Comparison of ENCODE assay signal across 22 cellular contexts in the genomic region with DNA sequence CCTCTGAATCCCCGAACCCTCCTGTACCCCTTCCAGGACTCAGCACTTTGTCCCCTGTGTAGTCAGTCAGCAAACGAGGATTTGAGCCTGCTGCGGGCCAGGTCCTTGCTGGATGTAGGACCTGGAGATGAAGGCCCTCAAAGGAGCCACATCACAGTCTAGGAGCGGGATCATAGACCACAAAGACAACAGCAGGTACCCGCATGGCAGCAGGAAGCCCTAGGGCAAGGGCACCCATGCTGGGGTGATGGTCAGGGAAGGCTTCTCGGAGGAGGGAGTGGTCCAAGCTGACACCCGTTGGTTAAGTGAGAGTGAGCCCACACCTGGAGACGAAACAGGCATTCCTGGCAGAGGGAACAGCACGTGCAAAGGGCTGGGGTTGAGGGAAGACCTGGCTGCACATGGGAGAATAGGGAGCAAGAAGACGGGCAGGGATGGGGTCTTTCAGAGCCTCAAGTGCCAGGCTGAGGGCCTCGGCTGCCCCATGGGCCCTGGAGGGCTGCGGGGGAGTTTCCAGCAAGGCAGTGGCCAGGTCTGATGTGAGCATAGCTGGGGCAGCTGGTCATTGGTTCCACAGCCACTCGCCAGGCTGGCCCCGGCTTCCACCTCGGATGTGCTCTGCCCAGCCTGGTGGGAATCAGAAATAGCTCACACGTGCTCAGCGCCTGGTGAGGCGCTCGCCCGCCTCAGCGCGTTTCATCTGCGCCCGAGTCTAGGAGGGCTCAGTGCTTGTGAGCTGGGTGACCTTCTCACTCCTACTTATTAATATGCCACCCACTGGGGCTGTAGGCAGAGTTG. TPM values are rescaled to one million over a fixed set of nuclear protein-coding genes. Genes with fewer than 3 reads are reported as not detected.
A peak's percentile ranks its signal among the peaks of the same experiment; 100 is the strongest.
DNase-seq lines count a peak whose midpoint lies in the region; ATAC-seq and TF ChIP-seq lines count a peak whose summit lies in the region.
"Had no signal": no experiment of that assay in that cellular context is flagged by ENCODE, and none has a peak within 500 bp of the region (broad histone marks: within the 10 kb centered on the region; RNA-seq: fewer than 3 reads in every experiment).

No MANE protein-coding gene starts in this region.

- TF ChIP-seq CTCF in RWPE2 (IDR thresholded peaks at IDR 0.05; ENCODE audit: poor library complexity, severe bottlenecking) (no peak), glutamatergic neuron (IDR thresholded peaks at IDR 0.05; ENCODE audit: partially characterized antibody, unreplicated experiment) (no peak), GM13977 (IDR thresholded peaks at IDR 0.05; ENCODE audit: extremely low read depth, insufficient read depth, missing control alignments) (no peak)

- no peak overlapping the region for H3K4me3 Mint-ChIP-seq in glutamatergic neuron (ENCODE audit: unreplicated experiment)
- H3K4me3 Mint-ChIP-seq: CD4-positive, alpha-beta T cell; IgD-negative memory B cell had no signal

- no peak overlapping the region for H3K27ac Mint-ChIP-seq in glutamatergic neuron (ENCODE audit: unreplicated experiment)
- H3K27ac Mint-ChIP-seq: CD4-positive, alpha-beta T cell; IgD-negative memory B cell had no signal

- H3K4me1 Mint-ChIP-seq in glutamatergic neuron (ENCODE audit: low read depth, unreplicated experiment): peaks cover 1% of the 10 kb centered on the region
- H3K4me1 Mint-ChIP-seq: IgD-negative memory B cell had no signal

- no peak for ATAC-seq in RWPE2 (ENCODE audit: low read depth)
- ATAC-seq in GM21737 (IDR thresholded peaks at IDR 0.05; ENCODE audit: unreplicated experiment): no peak

- intact Hi-C loops in posterior vena cava (cut with DNase I): no loop called here

- peaks cover 15% of the 10 kb centered on the region for H3K36me3 Mint-ChIP-seq in glutamatergic neuron (ENCODE audit: unreplicated experiment)
- H3K36me3 Mint-ChIP-seq: IgD-negative memory B cell had no signal

- H3K27me3 ChIP-seq in H7 (ENCODE audit: control insufficient read depth, insufficient read depth, low read length): no peaks in the 10 kb centered on the region
- H3K27me3 ChIP-seq in RWPE2 (ENCODE audit: insufficient read depth, poor library complexity, severe bottlenecking): no peaks in the 10 kb centered on the region

- DNase-seq in H7: peak; percentile 32
- peak; percentile 78 for DNase-seq in RWPE2 (ENCODE audit: low spot score)
- DNase-seq in glutamatergic neuron: peak; percentile 13
- peak; percentile 68 for DNase-seq in posterior vena cava (ENCODE audit: low spot score)
- no peak for DNase-seq in GM13977 (ENCODE audit: low spot score)
- DNase-seq in HPDE6-E6E7 (ENCODE audit: extremely low spot score): no peak
- DNase-seq: Caco-2; CD4-positive, alpha-beta T cell; DMS 273 treated with DMSO at 0.1 percent for 48 hours; DMS79 treated with DMSO at 0.1 percent for 48 hours; HCEC 1CT; NCI-H1105; NCI-H146; NCI-H2029 treated with DMSO at 0.1 percent for 48 hours; NCI-H226; NCI-H510A treated with DMSO at 0.1 percent for 48 hours; NCI-H774; OCI-M1; SHP77; SW 1271 had no signal

- H3K4me3 ChIP-seq in H7 (ENCODE audit: insufficient read depth, low read depth, low read length): no peak overlapping the region
- H3K4me3 ChIP-seq in RWPE2 (ENCODE audit: severe bottlenecking): no peak overlapping the region

- H3K27me3 Mint-ChIP-seq in glutamatergic neuron (ENCODE audit: unreplicated experiment): peaks cover 11% of the 10 kb centered on the region

- peaks cover 10% of the 10 kb centered on the region for H3K9me3 ChIP-seq in RWPE2 (ENCODE audit: severe bottlenecking)

- H3K27ac ChIP-seq in RWPE2 (ENCODE audit: poor library complexity, severe bottlenecking): no peak overlapping the region

- in situ Hi-C loops in GM13977 (cut with MboI; ENCODE audit: low pct_unique_long_range_greater_than_20kb, low sequenced_read_pairs, unreplicated experiment): no loop called here

- no peaks in the 10 kb centered on the region for H3K4me1 ChIP-seq in RWPE2 (ENCODE audit: insufficient read depth, poor library complexity, severe bottlenecking)
- H3K4me1 ChIP-seq: Caco-2 had no signal

- no peaks in the 10 kb centered on the region for H3K36me3 ChIP-seq in H7 (replicated peaks; ENCODE audit: control insufficient read depth, insufficient read depth, low read length)
- no peaks in the 10 kb centered on the region for H3K36me3 ChIP-seq in RWPE2 (ENCODE audit: low read depth)

- peaks cover 10% of the 10 kb centered on the region for H3K9me3 Mint-ChIP-seq in glutamatergic neuron (ENCODE audit: unreplicated experiment)

RNA-seq across cellular contexts. Expression of a gene that starts 15.0 kb away (rescaled TPM):
- total RNA-seq in H7 (2014; rRNA removed; shearing (Covaris generic)): 60.5 and 62.8 TPM in 2 replicates
- total RNA-seq in glutamatergic neuron (ENCODE audit: unreplicated experiment) (199 TPM), posterior vena cava (100 to 1,000 TPM; 116 to 141 TPM)

Comparison
In these comparisons a context has a peak if more than half of its experiments do, and no peak if none do; other contexts are left out.
1. DNase-seq: peak in H7 (single experiment), RWPE2 (single experiment), glutamatergic neuron (single experiment) and posterior vena cava (single experiment); none in GM13977 (single experiment) and HPDE6-E6E7 (single experiment).